ENCODE assay signal across 15 cellular contexts in genomic region chr3:155325263-155325835, GRCh38. TPM values are rescaled to one million over a fixed set of nuclear protein-coding genes. Genes with fewer than 3 reads are reported as not detected.
DNase-seq lines count a peak whose midpoint lies in the region; ATAC-seq and TF ChIP-seq lines count a peak whose summit lies in the region.
"Had no signal": no experiment of that assay in that cellular context is flagged by ENCODE, and none has a peak within 500 bp of the region (broad histone marks: within the 10 kb centered on the region; RNA-seq: fewer than 3 reads in every experiment).

No MANE protein-coding gene starts in this region.

- no peak overlapping the region for H4K91ac ChIP-seq in neuronal stem cell (ENCODE audit: low read depth, low read length, poor library complexity)

- DNase-seq in MM.1S (peak; percentile 61), chondrocyte (ENCODE audit: low spot score) (no peak), neuronal stem cell (ENCODE audit: low spot score) (no peak), iPS-NIHi11 (ENCODE audit: low spot score) (no peak)
- DNase-seq in stimulated activated naive CD8-positive, alpha-beta T cell treated with anti-CD3 and anti-CD28 coated beads, Interleukin-15, amount 100 ng/mL, for 72 hours = no peak
- DNase-seq: amygdala; GDM1; KG1; NCI-H774; spleen; stimulated activated CD8-positive, alpha-beta memory T cell treated with anti-CD3 and anti-CD28 coated beads, Interleukin-4, amount 100 ng/mL, for 48 hours had no signal

- H3F3A ChIP-seq in MM.1S (ENCODE audit: insufficient read depth, low read length) = no peaks in the 10 kb centered on the region; the same call in 1 of the 2 replicates

- no peaks in the 10 kb centered on the region for H3K9me2 ChIP-seq in MM.1S (replicated peaks; ENCODE audit: insufficient read depth, low read length)

- H3K4me1 ChIP-seq in ES-I3 (ENCODE audit: insufficient read depth, low read length) = no peaks in the 10 kb centered on the region; the same call in 1 of the 2 replicates
- 0 out of 2 replicates have a peak, but pooled peaks cover 5% of the 10 kb centered on the region for H3K4me1 ChIP-seq in MM.1S (ENCODE audit: low read length)
- peaks cover 1 to 2% of the 10 kb centered on the region in 2 donors for H3K4me1 ChIP-seq in neuronal stem cell (ENCODE audit: control insufficient read depth in 2 of 2, insufficient read depth in 1 of 2, low read depth in 1 of 2, low read length in 2 of 2)
- H3K4me1 ChIP-seq: spleen had no signal

- no peaks in the 10 kb centered on the region for H3K79me1 ChIP-seq in neuronal stem cell (ENCODE audit: low read depth, low read length)

- H3K4me3 Mint-ChIP-seq in chondrocyte (ENCODE audit: unreplicated experiment) = no peak overlapping the region
- no peak overlapping the region for H3K4me3 Mint-ChIP-seq in stimulated activated naive CD8-positive, alpha-beta T cell treated with anti-CD3 and anti-CD28 coated beads, Interleukin-15, amount 100 ng/mL, for 72 hours
- H3K4me3 Mint-ChIP-seq: T-helper 2 cell treated with Interferon-gamma antibody and Interleukin-4, amounts not matched to agents 5 μg/mL and 100 μg/mL, for 36 hours had no signal

- H3K27ac Mint-ChIP-seq in chondrocyte (ENCODE audit: unreplicated experiment) = no peak overlapping the region
- H3K27ac Mint-ChIP-seq in stimulated activated naive CD8-positive, alpha-beta T cell treated with anti-CD3 and anti-CD28 coated beads, Interleukin-15, amount 100 ng/mL, for 72 hours = no peak overlapping the region
- H3K27ac Mint-ChIP-seq: T-helper 2 cell treated with Interferon-gamma antibody and Interleukin-4, amounts not matched to agents 5 μg/mL and 100 μg/mL, for 36 hours had no signal

- H3K4me1 Mint-ChIP-seq in chondrocyte (ENCODE audit: low read depth) = no peaks in the 10 kb centered on the region
- no peaks in the 10 kb centered on the region for H3K4me1 Mint-ChIP-seq in stimulated activated naive CD8-positive, alpha-beta T cell treated with anti-CD3 and anti-CD28 coated beads, Interleukin-15, amount 100 ng/mL, for 72 hours

- H3K18ac ChIP-seq in neuronal stem cell (ENCODE audit: low read length) = peak overlapping the region; percentile 57

- TF ChIP-seq CTCF in MM.1S (IDR thresholded peaks at IDR 0.05; ENCODE audit: low read length) = peak; percentile 44
- peak; percentile 64 for TF ChIP-seq CTCF in chondrocyte (IDR thresholded peaks at IDR 0.05)

- ATAC-seq in HG02840 (IDR thresholded peaks at IDR 0.05; ENCODE audit: low FRiP score, unreplicated experiment) (no peak), GM21360 (IDR thresholded peaks at IDR 0.05; ENCODE audit: unreplicated experiment) (no peak)
- ATAC-seq in stimulated activated naive CD8-positive, alpha-beta T cell treated with anti-CD3 and anti-CD28 coated beads, Interleukin-15, amount 100 ng/mL, for 72 hours = no peak

- no CpG with 5 or more reads among the region's 10 CpGs for WGBS in neuronal stem cell (ENCODE audit: extremely low coverage in 2 of 2, insufficient read length in 2 of 2, insufficient replicate concordance in 1 of 2), 2 donors

- no peaks in the 10 kb centered on the region for H3K36me3 Mint-ChIP-seq in chondrocyte (ENCODE audit: low read depth)

- H3K4me2 ChIP-seq in MM.1S (ENCODE audit: low read depth, low read length) = peak overlapping the region; percentile 77
- no peak overlapping the region for H3K4me2 ChIP-seq in neuronal stem cell (ENCODE audit: insufficient read depth, low read length, poor library complexity, severe bottlenecking)

- H2BK5ac ChIP-seq in neuronal stem cell (ENCODE audit: low read length) = no peak overlapping the region

- H3K23ac ChIP-seq in neuronal stem cell (ENCODE audit: low read depth, low read length, poor library complexity) = no peak overlapping the region

- H3K14ac ChIP-seq in neuronal stem cell (ENCODE audit: low read length) = no peak overlapping the region

- H2AFZ ChIP-seq in MM.1S (ENCODE audit: low read length) (peak overlapping the region; percentile 90), neuronal stem cell (ENCODE audit: low read length) (peak overlapping the region; percentile 52)

- no peak overlapping the region for H2AK5ac ChIP-seq in neuronal stem cell (ENCODE audit: low read depth, low read length)

- H3K9ac ChIP-seq in ES-I3 (ENCODE audit: low read depth, low read length) (peak overlapping the region; percentile 27; the same call in 1 of the 2 replicates), MM.1S (ENCODE audit: low read length) (peak overlapping the region; percentile 57), neuronal stem cell (ENCODE audit: low read depth, low read length, poor library complexity) (no peak overlapping the region)

- no peak overlapping the region for H3K4ac ChIP-seq in neuronal stem cell (ENCODE audit: low read length)

- H3K36me3 ChIP-seq in ES-I3 (ENCODE audit: insufficient read depth, low read length) (no peaks in the 10 kb centered on the region), MM.1S (replicated peaks; ENCODE audit: insufficient read depth, low read length) (no peaks in the 10 kb centered on the region), neuronal stem cell (replicated peaks in 1 of 2; ENCODE audit: control insufficient read depth in 2 of 2, insufficient read depth in 2 of 2, low read length in 2 of 2) (no peaks in the 10 kb centered on the region)
- H3K36me3 ChIP-seq: spleen had no signal

- H3K9me3 ChIP-seq in ES-I3 (ENCODE audit: control insufficient read depth, insufficient read depth, low read length) = no peaks in the 10 kb centered on the region
- no peaks in the 10 kb centered on the region for H3K9me3 ChIP-seq in MM.1S (replicated peaks; ENCODE audit: insufficient read depth, low read length)
- H3K9me3 ChIP-seq in neuronal stem cell (replicated peaks in 1 of 2; ENCODE audit: control insufficient read depth in 2 of 2, insufficient read depth in 1 of 2, low read depth in 1 of 2, low read length in 2 of 2) = no peaks in the 10 kb centered on the region
- H3K9me3 ChIP-seq: spleen had no signal

- peak overlapping the region; percentile 53; the same call in 1 of the 2 replicates for H3K27ac ChIP-seq in MM.1S (ENCODE audit: low read length)
- H3K27ac ChIP-seq in neuronal stem cell (replicated peaks; ENCODE audit: low read length) = no peak overlapping the region
- H3K27ac ChIP-seq: spleen had no signal

- H3K79me2 ChIP-seq in MM.1S (ENCODE audit: low read length) = no peaks in the 10 kb centered on the region

- H2BK12ac ChIP-seq in neuronal stem cell (ENCODE audit: low read length) = no peak overlapping the region

- H2BK15ac ChIP-seq in neuronal stem cell (ENCODE audit: low read length) = no peak overlapping the region

- H4K20me1 ChIP-seq in MM.1S (ENCODE audit: insufficient read depth, low read length) = no peaks in the 10 kb centered on the region

- peaks cover 4% of the 10 kb centered on the region for H3K27me3 Mint-ChIP-seq in chondrocyte (ENCODE audit: low read depth)
- H3K27me3 Mint-ChIP-seq in stimulated activated naive CD8-positive, alpha-beta T cell treated with anti-CD3 and anti-CD28 coated beads, Interleukin-15, amount 100 ng/mL, for 72 hours = no peaks in the 10 kb centered on the region

- H2BK120ac ChIP-seq in neuronal stem cell (ENCODE audit: low read depth, low read length) = no peak overlapping the region

- no peaks in the 10 kb centered on the region for H3K9me3 Mint-ChIP-seq in chondrocyte (ENCODE audit: low read depth)
- no peaks in the 10 kb centered on the region for H3K9me3 Mint-ChIP-seq in stimulated activated naive CD8-positive, alpha-beta T cell treated with anti-CD3 and anti-CD28 coated beads, Interleukin-15, amount 100 ng/mL, for 72 hours
- H3K9me3 Mint-ChIP-seq: T-helper 2 cell treated with Interferon-gamma antibody and Interleukin-4, amounts not matched to agents 5 μg/mL and 100 μg/mL, for 36 hours had no signal

- H4K8ac ChIP-seq in neuronal stem cell (ENCODE audit: low read depth, low read length) = no peak overlapping the region

- H3K4me3 ChIP-seq in MM.1S (ENCODE audit: low read length) (peak overlapping the region; percentile 62), neuronal stem cell (ENCODE audit: low read length in 2 of 2) (no peak overlapping the region)

- no peaks in the 10 kb centered on the region for H3K27me3 ChIP-seq in MM.1S (replicated peaks; ENCODE audit: insufficient read depth, low read length)
- H3K27me3 ChIP-seq in neuronal stem cell (ENCODE audit: control insufficient read depth in 3 of 3, insufficient read depth in 3 of 3, low read depth in 1 of 3, low read length in 3 of 3) = no peaks in the 10 kb centered on the region
- H3K27me3 ChIP-seq: spleen had no signal

RNA-seq across cellular contexts. Expression of gene STRIT1, which starts 31.9 kb away (rescaled TPM):
- not detected in 3 replicates for total RNA-seq in chondrocyte
- 0.10 TPM for polyA plus RNA-seq in neuronal stem cell (2013, experiment 1 of 2)
- 0.06 TPM for polyA plus RNA-seq in neuronal stem cell (2013, experiment 2 of 2)
- total RNA-seq: spleen had no signal
